ENCODE assay signal across 9 cellular contexts in genomic region chr6:150881911-150882481, GRCh38. TPM values are rescaled to one million over a fixed set of nuclear protein-coding genes. Genes with fewer than 3 reads are reported as not detected.
DNase-seq lines count a peak whose midpoint lies in the region; ATAC-seq, FAIRE-seq and TF ChIP-seq lines count a peak whose summit lies in the region.
"Had no signal": no experiment of that assay in that cellular context is flagged by ENCODE, and none has a peak within 500 bp of the region (broad histone marks: within the 10 kb centered on the region; RNA-seq: fewer than 3 reads in every experiment).

No MANE protein-coding gene starts in this region.

- FAIRE-seq in GM12892 (lab: Jason Lieb, UNC) = no peak
- FAIRE-seq: RCC 7860 had no signal

- H3K27ac Mint-ChIP-seq in osteocyte (ENCODE audit: unreplicated experiment) = peak overlapping the region; percentile 68

- in situ Hi-C loops in Caki2 (cut with HindIII; ENCODE audit: low pct_unique_long_range_greater_than_20kb, low sequenced_read_pairs) = no loop called here

- TF ChIP-seq CTCF in RWPE1 (conservative IDR thresholded peaks at IDR 0.05; ENCODE audit: low read depth) (no peak), osteocyte (IDR thresholded peaks at IDR 0.05) (no peak), WERI-Rb-1 (IDR thresholded peaks at IDR 0.05; ENCODE audit: low read depth, low read length) (no peak)

- H3K9me3 ChIP-seq in WERI-Rb-1 (ENCODE audit: severe bottlenecking) = no peaks in the 10 kb centered on the region

- H3K27me3 ChIP-seq in WERI-Rb-1 (ENCODE audit: insufficient read depth, low read depth, severe bottlenecking) = no peaks in the 10 kb centered on the region

- ATAC-seq in GM18861 (IDR thresholded peaks at IDR 0.05; ENCODE audit: unreplicated experiment) = no peak
- ATAC-seq in HG03469 (IDR thresholded peaks at IDR 0.05; ENCODE audit: unreplicated experiment) = no peak

- no peaks in the 10 kb centered on the region for H3K9me3 Mint-ChIP-seq in osteocyte (ENCODE audit: unreplicated experiment)

- CTCF ChIA-PET in RWPE1 (lab: Yijun Ruan, JAX) = interaction anchor here (0.5 to 1.0 kb wide), 4 partner anchors 10 to 472 kb away, joined by 3 to 8 read pairs (median 4); no protein-coding TSS in a partner anchor

- DNase-seq in Caki2 (ENCODE audit: low read depth) (peak; percentile 66), RWPE1 (ENCODE audit: low spot score) (peak; percentile 64), fibroblast of peridontal ligament (ENCODE audit: extremely low read depth) (peak; percentile 94), osteocyte (ENCODE audit: extremely low spot score, unreplicated experiment) (no peak), GM12892 (ENCODE audit: insufficient read length) (no peak), WERI-Rb-1 (no peak)

- H3K36me3 Mint-ChIP-seq in osteocyte (ENCODE audit: unreplicated experiment) = peaks cover 37% of the 10 kb centered on the region

- no peak for TF ChIP-seq POLR2A in GM12892 (IDR thresholded peaks at IDR 0.05; ENCODE audit: low read depth, low read length)

- POLR2A ChIA-PET in RWPE1 (lab: Yijun Ruan, JAX; ENCODE audit: low non-redundant PET) = no interaction called here

- peaks cover 41% of the 10 kb centered on the region for H3K36me3 ChIP-seq in WERI-Rb-1

- H3K4me1 Mint-ChIP-seq in osteocyte (ENCODE audit: unreplicated experiment) = peaks cover 28% of the 10 kb centered on the region

- H3K27ac ChIP-seq in RWPE1 (no peak overlapping the region), WERI-Rb-1 (no peak overlapping the region)

- no peak overlapping the region for H3K4me3 ChIP-seq in WERI-Rb-1 (ENCODE audit: low read depth, low read length)

- H3K4me3 Mint-ChIP-seq in osteocyte (ENCODE audit: unreplicated experiment) = no peak overlapping the region

- H3K27me3 Mint-ChIP-seq in osteocyte (ENCODE audit: unreplicated experiment) = no peaks in the 10 kb centered on the region

RNA-seq across cellular contexts. Expression of gene MTHFD1L, which starts 16.5 kb away (rescaled TPM):
- 48.6 and 63.2 TPM in 2 replicates for total RNA-seq in Caki2 (2014; rRNA removed; shearing (Covaris generic); ENCODE audit: low replicate concordance)
- total RNA-seq in osteocyte = 63.2 and 67.0 TPM in 2 replicates
- 39.9 TPM for polyA plus RNA-seq in GM12892 (2012; ENCODE audit: missing spikeins)

Comparison
In these comparisons a context has a peak if more than half of its experiments do, and no peak if none do; other contexts are left out.
1. DNase-seq: peak in Caki2 (single experiment), RWPE1 (single experiment) and fibroblast of peridontal ligament (single experiment); none in osteocyte (single experiment), GM12892 (single experiment) and WERI-Rb-1 (single experiment).